In genomic region chr7:94909023-94909466, GRCh38 we compare ENCODE assay signal across 12 cellular contexts. TPM values are rescaled to one million over a fixed set of nuclear protein-coding genes. Genes with fewer than 3 reads are reported as not detected.
A peak's percentile ranks its signal among the peaks of the same experiment; 100 is the strongest.
DNase-seq lines count a peak whose midpoint lies in the region; ATAC-seq and TF ChIP-seq lines count a peak whose summit lies in the region.
"Had no signal": no experiment of that assay in that cellular context is flagged by ENCODE, and none has a peak within 500 bp of the region (broad histone marks: within the 10 kb centered on the region; RNA-seq: fewer than 3 reads in every experiment).

No MANE protein-coding gene starts in this region.

- H3K4me1 Mint-ChIP-seq in natural killer cell: peaks cover 10 to 15% of the 10 kb centered on the region in 2 donors

- H3K27ac Mint-ChIP-seq in natural killer cell: no peak overlapping the region
- H3K27ac Mint-ChIP-seq: activated CD8-positive, alpha-beta memory T cell treated with anti-CD3 and anti-CD28 coated beads, Interleukin-2, amount 10 ng/mL, durations not matched to agents 7 days and 5 days had no signal

- intact Hi-C loops in natural killer cell (cut with micrococcal nuclease): no loop called here
- intact Hi-C loops in upper lobe of right lung (cut with DNase I): no loop called here

- TF ChIP-seq CTCF in epithelial cell of proximal tubule (conservative IDR thresholded peaks at IDR 0.05; ENCODE audit: low read depth, low read length) (no peak), natural killer cell (IDR thresholded peaks at IDR 0.05) (no peak), upper lobe of right lung (IDR thresholded peaks at IDR 0.05) (no peak)

- peak overlapping the region; percentile 79 for H3K27ac ChIP-seq in upper lobe of right lung

- no peak for ATAC-seq in natural killer cell
- no peak for ATAC-seq in upper lobe of right lung
- ATAC-seq: activated CD8-positive, alpha-beta memory T cell treated with anti-CD3 and anti-CD28 coated beads, Interleukin-2, amount 10 ng/mL, durations not matched to agents 7 days and 5 days; stimulated activated naive CD8-positive, alpha-beta T cell treated with anti-CD3 and anti-CD28 coated beads, Interleukin-15, Interleukin-2, amounts not matched to agents 100 U/mL and 50 U/mL, for 24 hours had no signal

- peak; percentile 54 for DNase-seq in NCI-H345 treated with DMSO at 0.1 percent for 48 hours (lab: John Stamatoyannopoulos, UW; ENCODE audit: unreplicated experiment)
- no peak for DNase-seq in NCI-H345 (lab: John Stamatoyannopoulos, UW)
- no peak for DNase-seq in epithelial cell of proximal tubule (ENCODE audit: low read depth)
- no peak for DNase-seq in natural killer cell
- no peak for DNase-seq in upper lobe of right lung
- DNase-seq in NK-92 treated with Interleukin-12 subunit alpha and Interleukin-12 subunit beta, amount 100 ng/mL, for 24 hours (lab: John Stamatoyannopoulos, UW): no peak
- DNase-seq in NCI-H1417 (lab: John Stamatoyannopoulos, UW): no peak
- DNase-seq in islet precursor cell: no peak
- DNase-seq: activated CD8-positive, alpha-beta memory T cell treated with anti-CD3 and anti-CD28 coated beads, Interleukin-2, amount 10 ng/mL, durations not matched to agents 7 days and 5 days; effector memory CD4-positive, alpha-beta T cell; GOT3; stimulated activated naive CD8-positive, alpha-beta T cell treated with anti-CD3 and anti-CD28 coated beads, Interleukin-15, Interleukin-2, amounts not matched to agents 100 U/mL and 50 U/mL, for 24 hours had no signal

- H3K9me3 ChIP-seq in upper lobe of right lung: no peaks in the 10 kb centered on the region

- peak overlapping the region; percentile 85 for H3K4me3 Mint-ChIP-seq in natural killer cell
- H3K4me3 Mint-ChIP-seq: activated CD8-positive, alpha-beta memory T cell treated with anti-CD3 and anti-CD28 coated beads, Interleukin-2, amount 10 ng/mL, durations not matched to agents 7 days and 5 days had no signal

- H3K36me3 Mint-ChIP-seq in natural killer cell: no peaks in the 10 kb centered on the region
- H3K36me3 Mint-ChIP-seq: activated CD8-positive, alpha-beta memory T cell treated with anti-CD3 and anti-CD28 coated beads, Interleukin-2, amount 10 ng/mL, durations not matched to agents 7 days and 5 days had no signal

- H3K27me3 Mint-ChIP-seq in natural killer cell (ENCODE audit: low read depth in 2 of 2): peaks cover 15 to 33% of the 10 kb centered on the region in 2 donors

- no peaks in the 10 kb centered on the region for H3K27me3 ChIP-seq in upper lobe of right lung

- peak overlapping the region; percentile 75 for H3K4me3 ChIP-seq in epithelial cell of proximal tubule (ENCODE audit: low read depth, low read length)
- peak overlapping the region; percentile 59 for H3K4me3 ChIP-seq in upper lobe of right lung

- no peaks in the 10 kb centered on the region for H3K9me3 Mint-ChIP-seq in natural killer cell

- no peaks in the 10 kb centered on the region for H3K36me3 ChIP-seq in upper lobe of right lung

- H3K4me1 ChIP-seq in upper lobe of right lung: no peaks in the 10 kb centered on the region

RNA-seq across cellular contexts. Expression of gene PPP1R9A, which starts 1.7 kb away (rescaled TPM):
- total RNA-seq in epithelial cell of proximal tubule: 11.7 and 14.1 TPM in 2 replicates
- total RNA-seq in natural killer cell: 1 to 10 TPM; 1.6 to 6.0 (median 2.0) TPM
- 30.6 TPM for total RNA-seq in upper lobe of right lung
